Comparison of ENCODE assay signal across 23 cellular contexts in genomic region chr3:34988296-34988695, GRCh38.
"Had no signal": no experiment of that assay in that cellular context is flagged by ENCODE, and none has a peak within 500 bp of the region (broad histone marks: within the 10 kb centered on the region; RNA-seq: fewer than 3 reads in every experiment).

No MANE protein-coding gene starts in this region.

- H3K4me2 ChIP-seq: hepatocyte, neural progenitor cell had no signal

- ATAC-seq: esophagus mucosa; gastrocnemius medialis; left cardiac atrium; left lung; lower lobe of right lung; stimulated activated memory B cell treated with anti-CD40 and anti-IgM and Interleukin-4, amounts not matched to agents 10 μg/mL and 1 μg/mL and 100 μg/mL, for 72 hours; stimulated activated naive CD8-positive, alpha-beta T cell treated with anti-CD3 and anti-CD28 coated beads, Interleukin-15, Interleukin-2, amounts not matched to agents 100 U/mL and 50 U/mL, for 24 hours had no signal

- DNase-seq: cerebellar nuclear complex; effector CD4-positive, alpha-beta T cell; foreskin fibroblast; gastrocnemius medialis; head of caudate nucleus; left cardiac atrium; lower lobe of right lung; sigmoid colon; stimulated activated CD4-positive, alpha-beta T cell treated with anti-CD3 and anti-CD28 coated beads, Interleukin-4, amount 100 ng/mL, for 4 hours; stimulated activated naive CD8-positive, alpha-beta T cell treated with anti-CD3 and anti-CD28 coated beads, Interleukin-15, Interleukin-2, amounts not matched to agents 100 U/mL and 50 U/mL, for 24 hours; substantia nigra; testis; tibial artery had no signal

- H3K36me3 ChIP-seq: gastrocnemius medialis, left lung, lower lobe of right lung, neural progenitor cell, prostate gland, right atrium auricular region, sigmoid colon, tibial artery had no signal

- H3K27ac ChIP-seq: dorsolateral prefrontal cortex, epithelial cell of prostate, gastrocnemius medialis, hepatocyte, left lung, lower lobe of right lung, neural progenitor cell, parathyroid adenoma, prostate gland, right atrium auricular region, sigmoid colon, testis, tibial artery had no signal

- H3K9me3 ChIP-seq: gastrocnemius medialis, lower lobe of right lung, prostate gland, right atrium auricular region, testis had no signal

- H3K4me3 ChIP-seq: dorsolateral prefrontal cortex, gastrocnemius medialis, hepatocyte, left lung, lower lobe of right lung, neural progenitor cell, prostate gland, right atrium auricular region, sigmoid colon, tibial artery had no signal

- H2AFZ ChIP-seq: hepatocyte, neural progenitor cell, parathyroid adenoma had no signal

- H3K27me3 ChIP-seq: dorsolateral prefrontal cortex, gastrocnemius medialis, hepatocyte, left lung, neural progenitor cell, right atrium auricular region, sigmoid colon, testis, tibial artery had no signal

- H3K4me1 ChIP-seq: gastrocnemius medialis, left lung, lower lobe of right lung, neural progenitor cell, parathyroid adenoma, prostate gland, right atrium auricular region, testis, tibial artery had no signal

- H3K79me2 ChIP-seq: hepatocyte, parathyroid adenoma had no signal
